Comparison of ENCODE assay signal across 15 cellular contexts in the genomic region with DNA sequence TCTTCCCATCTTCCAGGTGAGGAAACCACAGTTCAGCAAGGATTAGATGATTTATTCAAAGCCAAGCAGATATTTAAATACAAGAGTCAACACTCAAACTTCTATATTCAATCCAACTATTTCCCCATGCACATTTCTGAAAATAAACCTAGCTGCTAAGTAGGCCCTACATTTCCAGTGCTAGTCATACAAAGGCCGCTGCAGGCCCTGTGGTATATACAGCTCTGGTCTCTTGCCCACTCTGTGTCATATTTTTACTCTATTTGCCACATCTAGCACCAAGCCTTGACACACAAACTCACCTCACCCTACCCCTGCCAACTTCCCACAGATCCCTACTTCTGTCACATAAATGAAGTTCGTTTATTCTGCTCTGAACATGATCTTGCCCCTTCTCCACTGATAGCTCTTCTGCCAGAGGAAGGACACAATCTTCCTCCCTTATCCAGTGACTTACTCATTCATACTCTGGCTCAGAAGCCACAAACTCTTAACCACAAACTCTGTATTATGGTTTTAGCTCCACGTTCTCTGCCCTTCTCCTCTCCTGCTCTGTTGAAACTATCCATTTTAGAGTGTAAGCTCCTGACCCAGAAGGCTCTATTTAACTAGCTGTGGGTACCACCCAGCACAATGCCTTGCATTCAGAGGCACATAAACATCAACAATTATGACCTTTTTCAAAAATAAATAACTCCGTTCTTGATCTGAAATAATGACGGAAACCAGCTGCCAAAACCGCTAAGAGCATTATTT.
A peak's percentile ranks its signal among the peaks of the same experiment; 100 is the strongest.
DNase-seq lines count a peak whose midpoint lies in the region; ATAC-seq, FAIRE-seq and TF ChIP-seq lines count a peak whose summit lies in the region.
"Had no signal": no experiment of that assay in that cellular context is flagged by ENCODE, and none has a peak within 500 bp of the region (broad histone marks: within the 10 kb centered on the region; RNA-seq: fewer than 3 reads in every experiment).

No MANE protein-coding gene starts in this region.

- H3K9ac ChIP-seq in skeletal muscle satellite cell (ENCODE audit: low read depth, low read length) = no peak overlapping the region

- no peaks in the 10 kb centered on the region for H3K27me3 ChIP-seq in bronchial epithelial cell (ENCODE audit: control insufficient read depth, insufficient read depth, low read length)
- no peaks in the 10 kb centered on the region for H3K27me3 ChIP-seq in skeletal muscle satellite cell (ENCODE audit: control insufficient read depth, insufficient read depth, low read length)
- H3K27me3 ChIP-seq in suprapubic skin = no peaks in the 10 kb centered on the region
- H3K27me3 ChIP-seq: tibial nerve had no signal

- peak; percentile 47 for FAIRE-seq in bronchial epithelial cell (lab: Jason Lieb, UNC)

- H3K4me2 ChIP-seq in skeletal muscle satellite cell (ENCODE audit: low read length) = peak overlapping the region; percentile 6

- H3K4me3 ChIP-seq in bronchial epithelial cell (ENCODE audit: low read depth, low read length) = no peak overlapping the region
- H3K4me3 ChIP-seq in skeletal muscle satellite cell (ENCODE audit: low read length) = no peak overlapping the region
- no peak overlapping the region for H3K4me3 ChIP-seq in suprapubic skin
- H3K4me3 ChIP-seq: coronary artery, tibial nerve had no signal

- no peaks in the 10 kb centered on the region for H3K36me3 ChIP-seq in bronchial epithelial cell (ENCODE audit: control insufficient read depth, insufficient read depth, low read length)
- no peaks in the 10 kb centered on the region for H3K36me3 ChIP-seq in skeletal muscle satellite cell (ENCODE audit: insufficient read depth, low read length)
- no peaks in the 10 kb centered on the region for H3K36me3 ChIP-seq in suprapubic skin
- H3K36me3 ChIP-seq: tibial nerve had no signal

- peak; percentile 76 for DNase-seq in NCI-H1436 (lab: John Stamatoyannopoulos, UW)
- no peak for DNase-seq in NCI-H1436 treated with DMSO at 0.1 percent for 48 hours (lab: John Stamatoyannopoulos, UW)
- DNase-seq in NCI-H2107 treated with DMSO at 0.1 percent for 48 hours (lab: John Stamatoyannopoulos, UW; ENCODE audit: unreplicated experiment) = peak; percentile 92
- DNase-seq in bronchial epithelial cell (ENCODE audit: low read depth) = no peak
- no peak for DNase-seq in suprapubic skin (ENCODE audit: low spot score in 2 of 2)
- DNase-seq in omental fat pad (ENCODE audit: low spot score) = no peak
- DNase-seq in NK-92 treated with Interleukin-12 subunit alpha and Interleukin-12 subunit beta, amount 100 ng/mL, for 24 hours (lab: John Stamatoyannopoulos, UW) = no peak
- DNase-seq: activated CD8-positive, alpha-beta T cell treated with anti-CD3 and anti-CD28 coated beads for 36 hours; activated naive CD4-positive, alpha-beta T cell treated with Interleukin-2 at 50 U/mL for 16 hours; DMS53; kidney glomerular epithelial cell had no signal

- no peak for TF ChIP-seq CTCF in bronchial epithelial cell (IDR thresholded peaks at IDR 0.05; ENCODE audit: insufficient read depth, low read length, severe bottlenecking)
- TF ChIP-seq CTCF in suprapubic skin (IDR thresholded peaks at IDR 0.05) = no peak
- TF ChIP-seq CTCF in omental fat pad (IDR thresholded peaks at IDR 0.05) = no peak

- no peak for TF ChIP-seq EP300 in suprapubic skin (IDR thresholded peaks at IDR 0.05)

- H3K27ac ChIP-seq in suprapubic skin = no peak overlapping the region
- H3K27ac ChIP-seq: coronary artery had no signal

- H3K4me1 ChIP-seq in skeletal muscle satellite cell (ENCODE audit: control insufficient read depth, insufficient read depth, low read length) (peaks cover 19% of the 10 kb centered on the region), suprapubic skin (peaks cover 4% of the 10 kb centered on the region)

- TF ChIP-seq POLR2A in suprapubic skin (IDR thresholded peaks at IDR 0.05) = no peak

- WGBS in suprapubic skin = 76% methylated on average over 6 of the region's 6 CpGs

- no peak for ATAC-seq in omental fat pad (ENCODE audit: low FRiP score)
- ATAC-seq: activated CD8-positive, alpha-beta T cell treated with anti-CD3 and anti-CD28 coated beads for 36 hours; HCT116 had no signal

- H3K9me3 ChIP-seq in skeletal muscle satellite cell (replicated peaks; ENCODE audit: low read length) = no peaks in the 10 kb centered on the region
- no peaks in the 10 kb centered on the region for H3K9me3 ChIP-seq in suprapubic skin
- H3K9me3 ChIP-seq: tibial nerve had no signal

Comparison
In these comparisons a context has a peak if more than half of its experiments do, and no peak if none do; other contexts are left out.
1. DNase-seq: peak in NCI-H1436 (single experiment) and NCI-H2107 treated with DMSO at 0.1 percent for 48 hours (single experiment); none in NCI-H1436 treated with DMSO at 0.1 percent for 48 hours (single experiment), bronchial epithelial cell (single experiment), suprapubic skin (0 of 2), omental fat pad (single experiment) and NK-92 treated with Interleukin-12 subunit alpha and Interleukin-12 subunit beta, amount 100 ng/mL, for 24 hours (single experiment).